2 cellular contexts compared by ENCODE assay signal in the genomic region with DNA sequence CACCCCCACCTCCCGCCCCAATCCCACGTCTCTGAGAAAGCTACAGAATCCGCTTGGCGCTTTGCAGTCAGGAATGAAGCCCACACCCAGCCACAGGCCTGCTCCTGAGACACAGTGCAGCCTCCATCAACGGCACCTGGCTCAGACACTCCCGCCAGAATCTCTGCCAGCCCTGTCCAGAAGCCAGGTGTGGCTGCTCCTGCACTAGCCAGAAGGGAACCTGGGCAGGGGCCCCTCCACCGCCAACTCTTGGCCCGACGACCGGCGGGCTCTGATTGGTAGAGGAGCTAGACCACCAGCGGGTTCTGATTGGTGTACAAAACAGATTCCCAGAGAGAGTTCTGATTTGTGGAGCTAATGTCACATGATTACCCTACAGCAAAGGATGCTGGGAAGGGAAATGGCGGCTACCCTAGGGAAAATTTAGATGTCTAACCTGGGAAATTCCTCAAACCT.
TF ChIP-seq lines count a peak whose summit lies in the region.

No MANE protein-coding gene starts in this region.

TF ChIP-seq in SK-N-SH, 30 proteins besides CTCF, POLR2A, EP300 and RAD21:
- TF ChIP-seq EZH2phosphoT487 (IDR thresholded peaks at IDR 0.05; ENCODE audit: borderline replicate concordance, low read depth) (no peak), NFIC (IDR thresholded peaks at IDR 0.05; ENCODE audit: borderline replicate concordance) (no peak), NRF1 (IDR thresholded peaks at IDR 0.05; ENCODE audit: low read depth, low read length) (no peak), TAF1 (IDR thresholded peaks at IDR 0.05; ENCODE audit: borderline replicate concordance, low read depth, low read length) (no peak), YY1 (IDR thresholded peaks at IDR 0.05; ENCODE audit: low read depth) (no peak), RXRA (IDR thresholded peaks at IDR 0.05; ENCODE audit: borderline replicate concordance, low read depth) (no peak), SIN3A (IDR thresholded peaks at IDR 0.05; ENCODE audit: borderline replicate concordance, low read depth, low read length) (no peak), POLR2AphosphoS5 (IDR thresholded peaks at IDR 0.05; ENCODE audit: low read depth, low read length) (no peak), GABPA (IDR thresholded peaks at IDR 0.05; ENCODE audit: low read depth) (no peak), GATA2 (CRISPR knock-in tag; IDR thresholded peaks at IDR 0.05) (no peak)
- TF ChIP-seq, protein P1, sequence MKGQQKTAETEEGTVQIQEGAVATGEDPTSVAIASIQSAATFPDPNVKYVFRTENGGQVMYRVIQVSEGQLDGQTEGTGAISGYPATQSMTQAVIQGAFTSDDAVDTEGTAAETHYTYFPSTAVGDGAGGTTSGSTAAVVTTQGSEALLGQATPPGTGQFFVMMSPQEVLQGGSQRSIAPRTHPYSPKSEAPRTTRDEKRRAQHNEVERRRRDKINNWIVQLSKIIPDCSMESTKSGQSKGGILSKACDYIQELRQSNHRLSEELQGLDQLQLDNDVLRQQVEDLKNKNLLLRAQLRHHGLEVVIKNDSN (IDR thresholded peaks at IDR 0.05; ENCODE audit: borderline replicate concordance, low read depth), result no peak
- TF ChIP-seq, protein P2, sequence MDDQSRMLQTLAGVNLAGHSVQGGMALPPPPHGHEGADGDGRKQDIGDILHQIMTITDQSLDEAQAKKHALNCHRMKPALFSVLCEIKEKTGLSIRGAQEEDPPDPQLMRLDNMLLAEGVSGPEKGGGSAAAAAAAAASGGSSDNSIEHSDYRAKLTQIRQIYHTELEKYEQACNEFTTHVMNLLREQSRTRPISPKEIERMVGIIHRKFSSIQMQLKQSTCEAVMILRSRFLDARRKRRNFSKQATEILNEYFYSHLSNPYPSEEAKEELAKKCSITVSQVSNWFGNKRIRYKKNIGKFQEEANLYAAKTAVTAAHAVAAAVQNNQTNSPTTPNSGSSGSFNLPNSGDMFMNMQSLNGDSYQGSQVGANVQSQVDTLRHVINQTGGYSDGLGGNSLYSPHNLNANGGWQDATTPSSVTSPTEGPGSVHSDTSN (IDR thresholded peaks at IDR 0.05), result no peak
- TF ChIP-seq, protein P3, sequence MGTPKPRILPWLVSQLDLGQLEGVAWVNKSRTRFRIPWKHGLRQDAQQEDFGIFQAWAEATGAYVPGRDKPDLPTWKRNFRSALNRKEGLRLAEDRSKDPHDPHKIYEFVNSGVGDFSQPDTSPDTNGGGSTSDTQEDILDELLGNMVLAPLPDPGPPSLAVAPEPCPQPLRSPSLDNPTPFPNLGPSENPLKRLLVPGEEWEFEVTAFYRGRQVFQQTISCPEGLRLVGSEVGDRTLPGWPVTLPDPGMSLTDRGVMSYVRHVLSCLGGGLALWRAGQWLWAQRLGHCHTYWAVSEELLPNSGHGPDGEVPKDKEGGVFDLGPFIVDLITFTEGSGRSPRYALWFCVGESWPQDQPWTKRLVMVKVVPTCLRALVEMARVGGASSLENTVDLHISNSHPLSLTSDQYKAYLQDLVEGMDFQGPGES (IDR thresholded peaks at IDR 0.05; ENCODE audit: low read depth, low read length), result no peak
- TF ChIP-seq, protein P4, sequence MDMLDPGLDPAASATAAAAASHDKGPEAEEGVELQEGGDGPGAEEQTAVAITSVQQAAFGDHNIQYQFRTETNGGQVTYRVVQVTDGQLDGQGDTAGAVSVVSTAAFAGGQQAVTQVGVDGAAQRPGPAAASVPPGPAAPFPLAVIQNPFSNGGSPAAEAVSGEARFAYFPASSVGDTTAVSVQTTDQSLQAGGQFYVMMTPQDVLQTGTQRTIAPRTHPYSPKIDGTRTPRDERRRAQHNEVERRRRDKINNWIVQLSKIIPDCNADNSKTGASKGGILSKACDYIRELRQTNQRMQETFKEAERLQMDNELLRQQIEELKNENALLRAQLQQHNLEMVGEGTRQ (IDR thresholded peaks at IDR 0.05; ENCODE audit: borderline replicate concordance, low read depth, low read length), result no peak

TF ChIP-seq in SK-N-SH treated with all-trans-retinoic acid at 6 μM for 48 hours, 23 proteins besides CTCF, POLR2A, EP300 and RAD21 (continued from another document):
- no peak for TF ChIP-seq CSDC2 (CRISPR knock-in tag; IDR thresholded peaks at IDR 0.05)
- TF ChIP-seq TOX (CRISPR knock-in tag; IDR thresholded peaks at IDR 0.05; ENCODE audit: borderline replicate concordance), result no peak
- no peak for TF ChIP-seq ZFP3 (CRISPR knock-in tag; IDR thresholded peaks at IDR 0.05)
- TF ChIP-seq, protein P5, sequence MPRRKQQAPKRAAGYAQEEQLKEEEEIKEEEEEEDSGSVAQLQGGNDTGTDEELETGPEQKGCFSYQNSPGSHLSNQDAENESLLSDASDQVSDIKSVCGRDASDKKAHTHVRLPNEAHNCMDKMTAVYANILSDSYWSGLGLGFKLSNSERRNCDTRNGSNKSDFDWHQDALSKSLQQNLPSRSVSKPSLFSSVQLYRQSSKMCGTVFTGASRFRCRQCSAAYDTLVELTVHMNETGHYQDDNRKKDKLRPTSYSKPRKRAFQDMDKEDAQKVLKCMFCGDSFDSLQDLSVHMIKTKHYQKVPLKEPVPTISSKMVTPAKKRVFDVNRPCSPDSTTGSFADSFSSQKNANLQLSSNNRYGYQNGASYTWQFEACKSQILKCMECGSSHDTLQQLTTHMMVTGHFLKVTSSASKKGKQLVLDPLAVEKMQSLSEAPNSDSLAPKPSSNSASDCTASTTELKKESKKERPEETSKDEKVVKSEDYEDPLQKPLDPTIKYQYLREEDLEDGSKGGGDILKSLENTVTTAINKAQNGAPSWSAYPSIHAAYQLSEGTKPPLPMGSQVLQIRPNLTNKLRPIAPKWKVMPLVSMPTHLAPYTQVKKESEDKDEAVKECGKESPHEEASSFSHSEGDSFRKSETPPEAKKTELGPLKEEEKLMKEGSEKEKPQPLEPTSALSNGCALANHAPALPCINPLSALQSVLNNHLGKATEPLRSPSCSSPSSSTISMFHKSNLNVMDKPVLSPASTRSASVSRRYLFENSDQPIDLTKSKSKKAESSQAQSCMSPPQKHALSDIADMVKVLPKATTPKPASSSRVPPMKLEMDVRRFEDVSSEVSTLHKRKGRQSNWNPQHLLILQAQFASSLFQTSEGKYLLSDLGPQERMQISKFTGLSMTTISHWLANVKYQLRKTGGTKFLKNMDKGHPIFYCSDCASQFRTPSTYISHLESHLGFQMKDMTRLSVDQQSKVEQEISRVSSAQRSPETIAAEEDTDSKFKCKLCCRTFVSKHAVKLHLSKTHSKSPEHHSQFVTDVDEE (CRISPR knock-in tag; IDR thresholded peaks at IDR 0.05), result no peak
- no peak for TF ChIP-seq ZNF565 (CRISPR knock-in tag; conservative IDR thresholded peaks at IDR 0.05; ENCODE audit: low read depth)
- no peak for TF ChIP-seq ZNF70 (CRISPR knock-in tag; IDR thresholded peaks at IDR 0.05)
